In genomic region chr20:53205046-53205445, GRCh38 we compare ENCODE assay signal across 15 cellular contexts.
DNase-seq lines count a peak whose midpoint lies in the region; ATAC-seq and TF ChIP-seq lines count a peak whose summit lies in the region.
"Had no signal": no experiment of that assay in that cellular context is flagged by ENCODE, and none has a peak within 500 bp of the region (broad histone marks: within the 10 kb centered on the region; RNA-seq: fewer than 3 reads in every experiment).

No MANE protein-coding gene starts in this region.

- H3K36me3 Mint-ChIP-seq in WTC11: no peaks in the 10 kb centered on the region
- H3K36me3 Mint-ChIP-seq: CD4-positive, alpha-beta memory T cell had no signal

- POLR2A ChIA-PET in WTC11 (lab: Charles Lee): no interaction called here

- CTCF ChIA-PET in WTC11 (lab: Charles Lee): no interaction called here

- H3K27me3 Mint-ChIP-seq in WTC11 (ENCODE audit: low read depth): no peaks in the 10 kb centered on the region
- H3K27me3 Mint-ChIP-seq: CD4-positive, alpha-beta memory T cell had no signal

- H3K4me3 Mint-ChIP-seq in WTC11: no peak overlapping the region
- H3K4me3 Mint-ChIP-seq: CD4-positive, alpha-beta memory T cell; GM23338; H9 had no signal

- peak; percentile 66 for DNase-seq in RPMI8226
- DNase-seq in inferior parietal cortex (ENCODE audit: extremely low spot score): peak; percentile 10
- peak; percentile 36 for DNase-seq in superior temporal gyrus (ENCODE audit: extremely low spot score)
- no peak for DNase-seq in stimulated activated naive CD8-positive, alpha-beta T cell treated with anti-CD3 and anti-CD28 coated beads, Interleukin-15, Interleukin-2, amounts not matched to agents 100 U/mL and 50 U/mL, for 24 hours
- no peak for DNase-seq in WTC11 (ENCODE audit: low spot score)
- DNase-seq: C1 segment of cervical spinal cord; Calu3; CD4-positive, alpha-beta memory T cell; COR-L47; DND-41; H9 had no signal

- H3K27ac Mint-ChIP-seq in WTC11: no peak overlapping the region
- H3K27ac Mint-ChIP-seq: GM23338, H9 had no signal

- ATAC-seq in GM19395 (IDR thresholded peaks at IDR 0.05; ENCODE audit: unreplicated experiment) (no peak), WTC11 (no peak), HG02759 (IDR thresholded peaks at IDR 0.05; ENCODE audit: unreplicated experiment) (no peak)
- ATAC-seq in stimulated activated naive CD8-positive, alpha-beta T cell treated with anti-CD3 and anti-CD28 coated beads, Interleukin-15, Interleukin-2, amounts not matched to agents 100 U/mL and 50 U/mL, for 24 hours: no peak
- ATAC-seq: GM23338, HCT116 had no signal

- H3K9me3 Mint-ChIP-seq in WTC11: no peaks in the 10 kb centered on the region
- H3K9me3 Mint-ChIP-seq: CD4-positive, alpha-beta memory T cell; GM23338; H9 had no signal

- peaks cover 23% of the 10 kb centered on the region for H3K4me1 Mint-ChIP-seq in WTC11

- no peak for TF ChIP-seq CTCF in WTC11 (IDR thresholded peaks at IDR 0.05)

TF ChIP-seq in WTC11, 78 proteins besides CTCF, POLR2A, EP300 and RAD21:
- TF ChIP-seq PRDM15 (CRISPR knock-in tag; IDR thresholded peaks at IDR 0.05) (no peak), RELA (CRISPR knock-in tag; IDR thresholded peaks at IDR 0.05; ENCODE audit: borderline replicate concordance) (no peak), NFE2L1 (CRISPR knock-in tag; IDR thresholded peaks at IDR 0.05) (no peak), ZNF317 (CRISPR knock-in tag; IDR thresholded peaks at IDR 0.05; ENCODE audit: borderline replicate concordance, low read depth) (no peak), RORB (CRISPR knock-in tag; IDR thresholded peaks at IDR 0.05) (no peak), SOX15 (CRISPR knock-in tag; IDR thresholded peaks at IDR 0.05) (no peak), AFF4 (CRISPR knock-in tag; IDR thresholded peaks at IDR 0.05; ENCODE audit: borderline replicate concordance) (no peak)

Comparison
In these comparisons a context has a peak if more than half of its experiments do, and no peak if none do; other contexts are left out.
1. DNase-seq: peak in RPMI8226 (single experiment), inferior parietal cortex (single experiment) and superior temporal gyrus (single experiment); none in stimulated activated naive CD8-positive, alpha-beta T cell treated with anti-CD3 and anti-CD28 coated beads, Interleukin-15, Interleukin-2, amounts not matched to agents 100 U/mL and 50 U/mL, for 24 hours (single experiment) and WTC11 (single experiment).